In the genomic region with DNA sequence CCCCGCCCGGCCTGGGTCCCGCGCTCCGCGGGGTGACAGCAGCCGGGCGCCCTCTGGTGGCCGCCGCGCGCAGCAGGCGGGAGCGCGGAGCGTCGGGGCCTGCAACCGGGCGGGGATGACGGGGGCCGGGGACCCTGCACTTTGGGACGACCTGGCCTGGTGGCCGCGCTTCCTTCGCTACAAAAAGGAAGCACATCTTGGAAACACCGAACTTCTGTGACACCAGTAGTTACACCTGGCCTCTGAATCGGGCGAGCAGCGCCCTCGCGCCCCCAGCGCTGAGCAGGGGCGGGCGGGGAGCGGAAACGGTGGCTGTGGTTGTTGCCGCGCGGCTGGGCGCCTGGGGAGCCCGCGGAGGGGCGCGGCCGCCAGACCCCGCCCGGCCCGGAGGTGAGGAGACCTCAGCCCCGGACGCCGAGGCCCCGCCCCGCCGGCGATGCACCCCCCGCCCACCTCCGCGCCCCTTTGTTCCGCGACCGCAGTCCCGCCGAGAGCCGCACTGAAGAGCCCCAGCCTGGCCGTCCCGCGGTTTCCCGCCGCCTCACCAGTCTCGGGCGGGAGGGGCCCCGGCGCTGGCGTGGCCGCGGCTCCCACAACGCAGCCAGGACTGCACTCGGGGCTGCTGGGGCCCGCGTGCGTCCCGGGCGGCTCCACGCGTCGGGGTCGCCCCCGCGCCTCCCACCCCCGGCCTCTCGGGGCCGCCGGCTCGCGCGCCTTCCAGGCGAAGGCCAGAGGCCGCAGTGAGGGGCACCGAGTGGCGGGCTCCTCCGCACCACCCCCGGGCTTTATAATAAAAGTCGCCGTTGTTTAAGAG, we compare ENCODE assay signal across 8 cellular contexts. TPM values are rescaled to one million over a fixed set of nuclear protein-coding genes. Genes with fewer than 3 reads are reported as not detected.
DNase-seq lines count a peak whose midpoint lies in the region; ATAC-seq, FAIRE-seq and TF ChIP-seq lines count a peak whose summit lies in the region.

No MANE protein-coding gene starts in this region.

- POLR2A ChIA-PET in RWPE1 (lab: Yijun Ruan, JAX; ENCODE audit: low non-redundant PET), result interaction anchor here (0.6 to 1.0 kb wide), 2 partner anchors 57 to 81 kb away, joined by 4 to 5 read pairs; no protein-coding TSS in a partner anchor

- no peak for FAIRE-seq in urothelium cell line (lab: Jason Lieb, UNC)

- peak; percentile 96 for TF ChIP-seq CTCF in RWPE1 (conservative IDR thresholded peaks at IDR 0.05; ENCODE audit: low read depth)

- TF ChIP-seq EP300 in Ishikawa (IDR thresholded peaks at IDR 0.05; ENCODE audit: borderline replicate concordance), result peak; percentile 8; the same call in 1 of the 2 replicates

- DNase-seq in Daoy (ENCODE audit: low read depth), result peak; percentile 74
- peak; percentile 89 for DNase-seq in RWPE1 (ENCODE audit: low spot score)
- DNase-seq in activated gamma-delta T cell treated with Interleukin-2 at 50 U/mL for 16 hours, result peak; percentile 76
- peak; percentile 80 for DNase-seq in Right ventricle myocardium superior
- DNase-seq in posterior cingulate gyrus, result peak in 9 of 10 donors; percentile 18 to 93 (median 54)
- peak; percentile 91 for DNase-seq in urothelium cell line (ENCODE audit: low spot score)

- peak; percentile 63; the same call in 1 of the 2 replicates for TF ChIP-seq RAD21 in Ishikawa (IDR thresholded peaks at IDR 0.05; ENCODE audit: low read depth)

- CTCF ChIA-PET in RWPE1 (lab: Yijun Ruan, JAX), result interaction anchor here (0.6 to 4.5 kb wide), 6 partner anchors 12 to 624 kb away, joined by 3 to 39 read pairs (median 5); no protein-coding TSS in a partner anchor

- intact Hi-C loops in Right ventricle myocardium superior (cut with DNase I), result loop anchor here (5.0 to 10.0 kb wide), 3 partner anchors 59 to 213 kb away; a partner anchor contains a TSS
- intact Hi-C loops in posterior cingulate gyrus (cut with DNase I), result loop anchor here (1.0 to 5.0 kb wide), 2 partner anchors 39 to 56 kb away; no protein-coding TSS in a partner anchor

- ATAC-seq in GM21529 (IDR thresholded peaks at IDR 0.05; ENCODE audit: unreplicated experiment) (peak; percentile 55), Right ventricle myocardium superior (ENCODE audit: poor library complexity) (peak; percentile 93)

- H3K27ac ChIP-seq in RWPE1, result peak overlapping the region; percentile 94

TF ChIP-seq in Ishikawa, 13 proteins besides CTCF, POLR2A, EP300 and RAD21:
- TF ChIP-seq, protein P1, sequence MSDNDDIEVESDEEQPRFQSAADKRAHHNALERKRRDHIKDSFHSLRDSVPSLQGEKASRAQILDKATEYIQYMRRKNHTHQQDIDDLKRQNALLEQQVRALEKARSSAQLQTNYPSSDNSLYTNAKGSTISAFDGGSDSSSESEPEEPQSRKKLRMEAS (IDR thresholded peaks at IDR 0.05), result peak; percentile 61; the same call in 1 of the 2 replicates
- TF ChIP-seq FOXM1 (IDR thresholded peaks at IDR 0.05; ENCODE audit: borderline replicate concordance, low read depth), result no peak
- no peak; the same call in 1 of the 2 replicates for TF ChIP-seq TAF1 (IDR thresholded peaks at IDR 0.05; ENCODE audit: low read depth)
- TF ChIP-seq TEAD4 (IDR thresholded peaks at IDR 0.05), result 0 out of 2 replicates have a peak, but pooled peaks have one; percentile 6
- no peak for TF ChIP-seq CREB1 (IDR thresholded peaks at IDR 0.05; ENCODE audit: low read depth)
- TF ChIP-seq, protein P2, sequence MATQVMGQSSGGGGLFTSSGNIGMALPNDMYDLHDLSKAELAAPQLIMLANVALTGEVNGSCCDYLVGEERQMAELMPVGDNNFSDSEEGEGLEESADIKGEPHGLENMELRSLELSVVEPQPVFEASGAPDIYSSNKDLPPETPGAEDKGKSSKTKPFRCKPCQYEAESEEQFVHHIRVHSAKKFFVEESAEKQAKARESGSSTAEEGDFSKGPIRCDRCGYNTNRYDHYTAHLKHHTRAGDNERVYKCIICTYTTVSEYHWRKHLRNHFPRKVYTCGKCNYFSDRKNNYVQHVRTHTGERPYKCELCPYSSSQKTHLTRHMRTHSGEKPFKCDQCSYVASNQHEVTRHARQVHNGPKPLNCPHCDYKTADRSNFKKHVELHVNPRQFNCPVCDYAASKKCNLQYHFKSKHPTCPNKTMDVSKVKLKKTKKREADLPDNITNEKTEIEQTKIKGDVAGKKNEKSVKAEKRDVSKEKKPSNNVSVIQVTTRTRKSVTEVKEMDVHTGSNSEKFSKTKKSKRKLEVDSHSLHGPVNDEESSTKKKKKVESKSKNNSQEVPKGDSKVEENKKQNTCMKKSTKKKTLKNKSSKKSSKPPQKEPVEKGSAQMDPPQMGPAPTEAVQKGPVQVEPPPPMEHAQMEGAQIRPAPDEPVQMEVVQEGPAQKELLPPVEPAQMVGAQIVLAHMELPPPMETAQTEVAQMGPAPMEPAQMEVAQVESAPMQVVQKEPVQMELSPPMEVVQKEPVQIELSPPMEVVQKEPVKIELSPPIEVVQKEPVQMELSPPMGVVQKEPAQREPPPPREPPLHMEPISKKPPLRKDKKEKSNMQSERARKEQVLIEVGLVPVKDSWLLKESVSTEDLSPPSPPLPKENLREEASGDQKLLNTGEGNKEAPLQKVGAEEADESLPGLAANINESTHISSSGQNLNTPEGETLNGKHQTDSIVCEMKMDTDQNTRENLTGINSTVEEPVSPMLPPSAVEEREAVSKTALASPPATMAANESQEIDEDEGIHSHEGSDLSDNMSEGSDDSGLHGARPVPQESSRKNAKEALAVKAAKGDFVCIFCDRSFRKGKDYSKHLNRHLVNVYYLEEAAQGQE (IDR thresholded peaks at IDR 0.05; ENCODE audit: low read depth), result no peak
- TF ChIP-seq ZBTB7A (IDR thresholded peaks at IDR 0.05; ENCODE audit: low read depth), result peak; percentile 95

RNA-seq across cellular contexts. Expression of a gene that starts 59.3 kb away (rescaled TPM):
- total RNA-seq in Daoy (2014; rRNA removed; shearing (Covaris generic)), result 266 and 305 TPM in 2 replicates
- 271 TPM for total RNA-seq in Right ventricle myocardium superior

Comparison
In these comparisons a context has a peak if more than half of its experiments do, and no peak if none do; other contexts are left out.
1. Peak in every context shown above with its lines: DNase-seq, ATAC-seq and H3K27ac ChIP-seq.